ENCODE assay signal across 8 cellular contexts in the genomic region with DNA sequence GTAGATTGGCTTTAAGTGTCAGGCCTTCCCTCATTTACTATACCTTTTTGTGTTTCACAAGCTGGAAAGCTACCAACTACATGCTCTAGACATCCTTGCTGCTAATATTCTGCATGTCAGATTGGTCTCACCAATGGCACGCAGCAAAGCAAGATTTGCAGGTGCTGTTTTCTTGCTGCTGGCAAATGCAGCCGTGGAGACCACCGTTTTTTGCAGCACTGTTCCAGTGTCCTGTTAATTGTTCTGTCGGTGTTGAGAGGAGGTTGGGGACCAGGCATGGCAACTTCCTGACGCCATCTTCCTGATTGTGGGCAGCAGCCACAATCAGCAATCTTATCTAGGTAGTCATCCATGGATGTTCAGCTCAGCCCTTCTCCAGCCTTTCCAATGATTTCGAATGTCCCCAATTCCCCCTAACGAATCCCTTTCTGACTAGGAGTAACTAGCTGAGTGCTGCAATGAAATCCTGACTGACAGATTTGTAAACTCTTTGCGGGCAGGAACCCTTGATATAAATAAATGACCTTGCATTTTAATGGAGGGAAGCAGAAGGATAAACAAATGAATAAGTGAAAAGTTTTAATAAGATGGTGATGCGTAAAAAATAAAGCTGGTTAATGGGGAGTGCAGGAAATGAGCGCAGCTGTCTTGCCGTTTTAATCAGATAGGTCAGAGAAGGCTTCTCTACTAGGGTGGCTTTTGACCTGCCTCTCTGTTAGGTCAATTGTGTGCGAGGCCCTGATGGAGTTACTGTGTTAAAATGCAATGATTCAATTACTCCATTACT. TPM values are rescaled to one million over a fixed set of nuclear protein-coding genes. Genes with fewer than 3 reads are reported as not detected.
DNase-seq lines count a peak whose midpoint lies in the region; ATAC-seq, FAIRE-seq and TF ChIP-seq lines count a peak whose summit lies in the region.

No MANE protein-coding gene starts in this region.

- no peaks in the 10 kb centered on the region for H3K27me3 ChIP-seq in testis

- H3K9me3 ChIP-seq in testis = no peaks in the 10 kb centered on the region

- peak overlapping the region; percentile 100 for H3K27ac Mint-ChIP-seq in HFFc6
- H3K27ac Mint-ChIP-seq in activated CD8-positive, alpha-beta T cell treated with anti-CD3 and anti-CD28 coated beads, Interleukin-2, amount 10 ng/mL, durations not matched to agents 7 days and 5 days = peak overlapping the region; percentile 99
- peak overlapping the region; percentile 99 to 100 (median 100) for H3K27ac Mint-ChIP-seq in immature natural killer cell

- POLR2A ChIA-PET in activated CD8-positive, alpha-beta T cell treated with anti-CD3 and anti-CD28 coated beads, Interleukin-2, amount 10 ng/mL, durations not matched to agents 7 days and 5 days (lab: Charles Lee) = interaction anchor here (0.5 to 1.1 kb wide), 7 partner anchors 18 to 235 kb away, joined by 3 to 8 read pairs (median 4); a partner anchor contains a TSS

- intact Hi-C loops in testis (cut with DNase I; ENCODE audit: low total_unique reads) = loop anchor here (5.0 kb wide), 1 partner anchor 781 kb away; a partner anchor contains a TSS

- H3K36me3 ChIP-seq in testis (ENCODE audit: low read depth, missing control alignments) = no peaks in the 10 kb centered on the region

- no peak for DNase-seq in HFFc6
- no peak for DNase-seq in activated CD8-positive, alpha-beta T cell treated with anti-CD3 and anti-CD28 coated beads, Interleukin-2, amount 10 ng/mL, durations not matched to agents 7 days and 5 days
- DNase-seq in immature natural killer cell = no peak
- no peak for DNase-seq in testis
- no peak for DNase-seq in NCI-H1105 treated with DMSO at 0.1 percent for 48 hours (lab: John Stamatoyannopoulos, UW)
- no peak for DNase-seq in RCC 7860 (ENCODE audit: low spot score)

- 36 to 44% methylated on average over 12 of the region's 12 CpGs for WGBS in testis, 2 donors

- H3K4me3 Mint-ChIP-seq in HFFc6 (peak overlapping the region; percentile 97), immature natural killer cell (peak overlapping the region; percentile 94 to 99 (median 99))
- peak overlapping the region; percentile 92 for H3K4me3 Mint-ChIP-seq in activated CD8-positive, alpha-beta T cell treated with anti-CD3 and anti-CD28 coated beads, Interleukin-2, amount 10 ng/mL, durations not matched to agents 7 days and 5 days

- H3K4me1 Mint-ChIP-seq in HFFc6 (ENCODE audit: low read depth) (peaks cover 35% of the 10 kb centered on the region), immature natural killer cell (peaks cover 43 to 46% of the 10 kb centered on the region in 2 donors)
- peaks cover 32% of the 10 kb centered on the region for H3K4me1 Mint-ChIP-seq in activated CD8-positive, alpha-beta T cell treated with anti-CD3 and anti-CD28 coated beads, Interleukin-2, amount 10 ng/mL, durations not matched to agents 7 days and 5 days (ENCODE audit: low read depth)

- no peak for FAIRE-seq in RCC 7860 (lab: Jason Lieb, UNC)

- peaks cover 16% of the 10 kb centered on the region for H3K4me1 ChIP-seq in testis

- no peak for ATAC-seq in activated CD8-positive, alpha-beta T cell treated with anti-CD3 and anti-CD28 coated beads, Interleukin-2, amount 10 ng/mL, durations not matched to agents 7 days and 5 days
- ATAC-seq in GM19455 (IDR thresholded peaks at IDR 0.05; ENCODE audit: unreplicated experiment) = no peak

- TF ChIP-seq POLR2A in testis (IDR thresholded peaks at IDR 0.05) = no peak

- H3K9me3 Mint-ChIP-seq in HFFc6 = no peaks in the 10 kb centered on the region
- H3K9me3 Mint-ChIP-seq in activated CD8-positive, alpha-beta T cell treated with anti-CD3 and anti-CD28 coated beads, Interleukin-2, amount 10 ng/mL, durations not matched to agents 7 days and 5 days (ENCODE audit: insufficient read depth) = no peaks in the 10 kb centered on the region
- H3K9me3 Mint-ChIP-seq in immature natural killer cell = no peaks in the 10 kb centered on the region

- CTCF ChIA-PET in activated CD8-positive, alpha-beta T cell treated with anti-CD3 and anti-CD28 coated beads, Interleukin-2, amount 10 ng/mL, durations not matched to agents 7 days and 5 days (lab: Charles Lee) = interaction anchor here (0.9 to 1.8 kb wide), 5 partner anchors 22 to 425 kb away, joined by 3 to 15 read pairs (median 4); no protein-coding TSS in a partner anchor

- H3K36me3 Mint-ChIP-seq in HFFc6 (ENCODE audit: low read depth) (peaks cover 11% of the 10 kb centered on the region), immature natural killer cell (peaks cover 5 to 10% (median 6%) of the 10 kb centered on the region in 3 donors)
- peaks cover 13% of the 10 kb centered on the region for H3K36me3 Mint-ChIP-seq in activated CD8-positive, alpha-beta T cell treated with anti-CD3 and anti-CD28 coated beads, Interleukin-2, amount 10 ng/mL, durations not matched to agents 7 days and 5 days (ENCODE audit: low read depth)

- H3K4me3 ChIP-seq in testis = peak overlapping the region; percentile 66 to 89

- TF ChIP-seq CTCF in 22Rv1 (IDR thresholded peaks at IDR 0.05) = no peak
- no peak for TF ChIP-seq CTCF in HFFc6 (IDR thresholded peaks at IDR 0.05)
- no peak for TF ChIP-seq CTCF in testis (IDR thresholded peaks at IDR 0.05)

- H3K27ac ChIP-seq in 22Rv1 (peak overlapping the region; percentile 85), testis (peak overlapping the region; percentile 96 to 99)

- H3K27me3 Mint-ChIP-seq in HFFc6 (ENCODE audit: insufficient read depth) (peaks cover under 1% of the 10 kb centered on the region; the same call in 1 of the 2 replicates), immature natural killer cell (ENCODE audit: low read depth in 3 of 3) (peaks cover 4 to 16% (median 10%) of the 10 kb centered on the region in 3 donors)
- H3K27me3 Mint-ChIP-seq in activated CD8-positive, alpha-beta T cell treated with anti-CD3 and anti-CD28 coated beads, Interleukin-2, amount 10 ng/mL, durations not matched to agents 7 days and 5 days (ENCODE audit: low read depth) = peaks cover 11% of the 10 kb centered on the region

RNA-seq across cellular contexts. Expression of a gene that starts 0.6 kb away (rescaled TPM):
- 10 to 100 TPM; 15.3 to 20.1 (median 17.9) TPM for total RNA-seq in HFFc6 (2021; fragmentation: NEBNext Ultra II Directional; extraction: Animal tissue kit (Norgen Biotek cat#: 25700))
- total RNA-seq in activated CD8-positive, alpha-beta T cell treated with anti-CD3 and anti-CD28 coated beads, Interleukin-2, amount 10 ng/mL, durations not matched to agents 7 days and 5 days = 10 to 100 TPM; 10.8 to 14.6 TPM
- 10 to 100 TPM; 24.2 to 30.1 (median 25.8) TPM for polyA plus RNA-seq in immature natural killer cell
- 10 to 100 TPM; 46.0 to 53.0 TPM for total RNA-seq in testis
- polyA plus RNA-seq in testis (ENCODE audit: insufficient read depth, low read depth, low replicate concordance) = 43.2 TPM
